10 cellular contexts compared by ENCODE assay signal in genomic region chr7:142301923-142302550, GRCh38. TPM values are rescaled to one million over a fixed set of nuclear protein-coding genes. Genes with fewer than 3 reads are reported as not detected.
DNase-seq lines count a peak whose midpoint lies in the region; ATAC-seq and TF ChIP-seq lines count a peak whose summit lies in the region.
"Had no signal": no experiment of that assay in that cellular context is flagged by ENCODE, and none has a peak within 500 bp of the region (broad histone marks: within the 10 kb centered on the region; RNA-seq: fewer than 3 reads in every experiment).

No MANE protein-coding gene starts in this region.

- H3K27ac Mint-ChIP-seq in stimulated activated naive CD8-positive, alpha-beta T cell treated with anti-CD3 and anti-CD28 coated beads, Interleukin-15, amount 100 ng/mL, for 72 hours = no peak overlapping the region
- no peak overlapping the region for H3K27ac Mint-ChIP-seq in chondrocyte (ENCODE audit: unreplicated experiment)
- H3K27ac Mint-ChIP-seq: activated CD4-positive, alpha-beta T cell treated with anti-CD3 and anti-CD28 coated beads for 36 hours; memory B cell had no signal

- TF ChIP-seq CTCF in LNCaP clone FGC (IDR thresholded peaks at IDR 0.05; ENCODE audit: control insufficient read depth, extremely low read depth, insufficient read depth) = peak; percentile 64
- TF ChIP-seq CTCF in chondrocyte (IDR thresholded peaks at IDR 0.05) = peak; percentile 75

- H3K4me3 Mint-ChIP-seq in stimulated activated naive CD8-positive, alpha-beta T cell treated with anti-CD3 and anti-CD28 coated beads, Interleukin-15, amount 100 ng/mL, for 72 hours = no peak overlapping the region
- no peak overlapping the region for H3K4me3 Mint-ChIP-seq in chondrocyte (ENCODE audit: unreplicated experiment)
- H3K4me3 Mint-ChIP-seq: activated CD4-positive, alpha-beta T cell treated with anti-CD3 and anti-CD28 coated beads for 36 hours; memory B cell had no signal

- H3K4me3 ChIP-seq in LNCaP clone FGC (ENCODE audit: low read depth, low read length) = no peak overlapping the region

- DNase-seq in stimulated activated naive CD8-positive, alpha-beta T cell treated with anti-CD3 and anti-CD28 coated beads, Interleukin-15, amount 100 ng/mL, for 72 hours = no peak
- no peak for DNase-seq in stimulated activated naive CD8-positive, alpha-beta T cell treated with anti-CD3 and anti-CD28 coated beads, Interleukin-15, Interleukin-2, amounts not matched to agents 100 U/mL and 50 U/mL, for 24 hours
- no peak for DNase-seq in LNCaP clone FGC (ENCODE audit: low read depth)
- DNase-seq in chondrocyte (ENCODE audit: low spot score) = no peak
- no peak for DNase-seq in stimulated activated CD4-positive, alpha-beta T cell treated with anti-CD3 and anti-CD28 coated beads, Interleukin-4, amount 100 ng/mL, for 4 hours
- DNase-seq in C1 segment of cervical spinal cord (lab: John Stamatoyannopoulos, UW) = no peak
- DNase-seq in activated naive CD4-positive, alpha-beta T cell treated with anti-CD3 and anti-CD28 coated beads, Interleukin-2, amount 50 U/mL, for 16 hours = no peak
- DNase-seq in GOT3 (lab: John Stamatoyannopoulos, UW) = no peak
- DNase-seq: activated CD4-positive, alpha-beta T cell treated with anti-CD3 and anti-CD28 coated beads for 36 hours had no signal

- H3K9me3 Mint-ChIP-seq in stimulated activated naive CD8-positive, alpha-beta T cell treated with anti-CD3 and anti-CD28 coated beads, Interleukin-15, amount 100 ng/mL, for 72 hours = no peaks in the 10 kb centered on the region
- H3K9me3 Mint-ChIP-seq in chondrocyte (ENCODE audit: low read depth) = peaks cover 3% of the 10 kb centered on the region

- peaks cover 15% of the 10 kb centered on the region for H3K4me1 Mint-ChIP-seq in stimulated activated naive CD8-positive, alpha-beta T cell treated with anti-CD3 and anti-CD28 coated beads, Interleukin-15, amount 100 ng/mL, for 72 hours
- H3K4me1 Mint-ChIP-seq in chondrocyte (ENCODE audit: low read depth) = no peaks in the 10 kb centered on the region
- H3K4me1 Mint-ChIP-seq: memory B cell had no signal

- H3K27me3 Mint-ChIP-seq in stimulated activated naive CD8-positive, alpha-beta T cell treated with anti-CD3 and anti-CD28 coated beads, Interleukin-15, amount 100 ng/mL, for 72 hours = peaks cover 29% of the 10 kb centered on the region
- H3K27me3 Mint-ChIP-seq in chondrocyte (ENCODE audit: low read depth) = peaks cover 23% of the 10 kb centered on the region

- peak; percentile 54 for ATAC-seq in stimulated activated naive CD8-positive, alpha-beta T cell treated with anti-CD3 and anti-CD28 coated beads, Interleukin-15, amount 100 ng/mL, for 72 hours
- no peak for ATAC-seq in stimulated activated naive CD8-positive, alpha-beta T cell treated with anti-CD3 and anti-CD28 coated beads, Interleukin-15, Interleukin-2, amounts not matched to agents 100 U/mL and 50 U/mL, for 24 hours
- ATAC-seq: activated CD4-positive, alpha-beta T cell treated with anti-CD3 and anti-CD28 coated beads for 36 hours had no signal

- no peaks in the 10 kb centered on the region for H3K36me3 Mint-ChIP-seq in chondrocyte (ENCODE audit: low read depth)
- H3K36me3 Mint-ChIP-seq: memory B cell had no signal

RNA-seq across cellular contexts. Expression of gene PRSS58, which starts 44.2 kb away (rescaled TPM):
- not detected in 3 replicates for total RNA-seq in chondrocyte
- total RNA-seq: activated CD4-positive, alpha-beta T cell treated with anti-CD3 and anti-CD28 coated beads for 36 hours had no signal
